ENCODE assay signal across 1 cellular context in the genomic region with DNA sequence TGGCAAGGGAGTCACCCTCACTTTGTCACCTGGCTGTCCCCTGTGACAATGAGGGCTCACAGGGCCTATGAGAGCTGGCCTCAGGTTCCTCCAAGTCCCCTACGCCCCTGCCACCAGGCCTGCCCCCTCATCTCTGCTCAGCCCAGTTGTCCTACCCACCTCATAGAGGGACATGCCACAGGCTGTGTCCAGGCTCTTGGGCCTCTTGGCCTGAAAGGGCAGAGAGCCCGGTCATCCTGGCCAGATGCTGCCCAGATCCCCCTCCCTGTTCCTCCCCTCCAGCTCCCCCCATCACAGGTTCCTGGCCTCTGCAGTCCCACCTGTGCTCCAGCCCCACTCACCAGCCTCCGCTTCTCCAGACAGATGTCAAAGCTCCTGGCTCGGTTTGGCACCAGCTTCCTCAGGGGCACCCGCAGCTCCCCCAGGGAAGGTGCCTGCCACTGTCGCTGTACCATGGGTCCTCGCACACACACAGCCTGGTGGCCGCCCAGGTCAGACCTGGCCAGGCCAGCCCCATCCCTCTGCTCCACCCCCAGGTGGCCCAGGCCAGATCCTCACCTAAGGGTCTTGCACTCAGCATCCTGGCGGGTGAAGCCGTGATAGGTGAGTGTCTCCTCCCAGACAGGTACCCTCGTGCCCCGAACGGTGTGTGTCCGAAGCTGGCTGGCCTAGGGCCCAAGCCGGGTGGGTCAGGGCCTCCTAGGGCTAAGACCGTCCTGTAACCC.
TF ChIP-seq lines count a peak whose summit lies in the region.

No MANE protein-coding gene starts in this region.

TF ChIP-seq in K562, 482 proteins besides CTCF, POLR2A, EP300 and RAD21:
- TF ChIP-seq DACH1 (IDR thresholded peaks at IDR 0.05; ENCODE audit: partially characterized antibody) (no peak), TEAD1 (CRISPR knock-in tag; IDR thresholded peaks at IDR 0.05) (no peak), HMGN3 (IDR thresholded peaks at IDR 0.05; ENCODE audit: borderline replicate concordance, extremely low read depth, insufficient read length, low read depth, low read length) (peak; percentile 4), ZNF3 (CRISPR knock-in tag; IDR thresholded peaks at IDR 0.05) (no peak), RBFOX2 (IDR thresholded peaks at IDR 0.05; ENCODE audit: low read depth, low read length) (0 out of 2 replicates have a peak, but pooled peaks have one; percentile 3), E2F3 (CRISPR knock-in tag; IDR thresholded peaks at IDR 0.05) (no peak), POLR2G (IDR thresholded peaks at IDR 0.05; ENCODE audit: low read depth, low read length) (peak; percentile 63), XRCC3 (IDR thresholded peaks at IDR 0.05) (no peak)
- TF ChIP-seq, protein P1, sequence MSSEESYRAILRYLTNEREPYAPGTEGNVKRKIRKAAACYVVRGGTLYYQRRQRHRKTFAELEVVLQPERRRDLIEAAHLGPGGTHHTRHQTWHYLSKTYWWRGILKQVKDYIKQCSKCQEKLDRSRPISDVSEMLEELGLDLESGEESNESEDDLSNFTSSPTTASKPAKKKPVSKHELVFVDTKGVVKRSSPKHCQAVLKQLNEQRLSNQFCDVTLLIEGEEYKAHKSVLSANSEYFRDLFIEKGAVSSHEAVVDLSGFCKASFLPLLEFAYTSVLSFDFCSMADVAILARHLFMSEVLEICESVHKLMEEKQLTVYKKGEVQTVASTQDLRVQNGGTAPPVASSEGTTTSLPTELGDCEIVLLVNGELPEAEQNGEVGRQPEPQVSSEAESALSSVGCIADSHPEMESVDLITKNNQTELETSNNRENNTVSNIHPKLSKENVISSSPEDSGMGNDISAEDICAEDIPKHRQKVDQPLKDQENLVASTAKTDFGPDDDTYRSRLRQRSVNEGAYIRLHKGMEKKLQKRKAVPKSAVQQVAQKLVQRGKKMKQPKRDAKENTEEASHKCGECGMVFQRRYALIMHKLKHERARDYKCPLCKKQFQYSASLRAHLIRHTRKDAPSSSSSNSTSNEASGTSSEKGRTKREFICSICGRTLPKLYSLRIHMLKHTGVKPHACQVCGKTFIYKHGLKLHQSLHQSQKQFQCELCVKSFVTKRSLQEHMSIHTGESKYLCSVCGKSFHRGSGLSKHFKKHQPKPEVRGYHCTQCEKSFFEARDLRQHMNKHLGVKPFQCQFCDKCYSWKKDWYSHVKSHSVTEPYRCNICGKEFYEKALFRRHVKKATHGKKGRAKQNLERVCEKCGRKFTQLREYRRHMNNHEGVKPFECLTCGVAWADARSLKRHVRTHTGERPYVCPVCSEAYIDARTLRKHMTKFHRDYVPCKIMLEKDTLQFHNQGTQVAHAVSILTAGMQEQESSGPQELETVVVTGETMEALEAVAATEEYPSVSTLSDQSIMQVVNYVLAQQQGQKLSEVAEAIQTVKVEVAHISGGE (CRISPR knock-in tag; IDR thresholded peaks at IDR 0.05), result no peak
- TF ChIP-seq, protein P2, sequence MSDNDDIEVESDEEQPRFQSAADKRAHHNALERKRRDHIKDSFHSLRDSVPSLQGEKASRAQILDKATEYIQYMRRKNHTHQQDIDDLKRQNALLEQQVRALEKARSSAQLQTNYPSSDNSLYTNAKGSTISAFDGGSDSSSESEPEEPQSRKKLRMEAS (CRISPR knock-in tag; IDR thresholded peaks at IDR 0.05), result peak; percentile 9; the same call in 1 of the 2 replicates
TF ChIP-seq in K562: peak in this region for 4.
